ENCODE assay signal across 1 cellular context in the genomic region with DNA sequence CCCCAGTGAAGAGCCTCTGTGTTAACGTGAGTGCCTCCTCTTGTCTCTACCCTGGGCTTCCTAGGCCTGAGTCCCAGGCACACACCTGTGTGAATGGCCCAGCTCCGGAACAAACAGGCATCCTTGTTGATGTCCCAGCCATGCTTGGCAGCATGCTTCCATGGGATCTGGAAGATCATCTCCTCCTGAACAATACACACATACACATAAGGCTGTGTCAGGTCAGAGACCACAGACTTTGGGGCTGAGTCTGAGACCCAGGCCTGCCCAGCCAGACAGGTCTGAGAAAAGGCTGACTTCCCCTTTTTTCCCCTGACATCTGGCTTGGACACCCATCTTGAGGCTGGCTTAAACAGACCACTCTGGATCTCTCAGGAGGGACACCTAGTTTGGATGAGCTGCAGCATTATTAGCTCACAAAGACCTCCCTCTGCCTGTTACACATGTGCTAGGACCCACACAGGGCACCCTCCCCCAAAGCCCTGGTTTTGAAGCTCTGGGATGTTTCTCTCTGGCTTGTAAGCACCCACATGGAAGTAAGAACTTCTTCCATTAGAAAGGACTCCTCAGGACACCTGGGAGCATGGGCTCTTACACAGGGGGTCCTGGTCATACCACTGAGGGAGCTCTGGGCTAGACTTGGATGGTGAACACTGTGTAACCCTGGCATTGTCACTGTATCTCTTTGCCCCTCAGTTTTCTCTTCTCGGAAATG.
TF ChIP-seq lines count a peak whose summit lies in the region.

No MANE protein-coding gene starts in this region.

TF ChIP-seq in K562, 482 proteins besides CTCF, POLR2A, EP300 and RAD21:
- peak; percentile 98 for TF ChIP-seq SPI1 (IDR thresholded peaks at IDR 0.05; ENCODE audit: borderline replicate concordance, low read depth, low read length)
- TF ChIP-seq NFE2 (IDR thresholded peaks at IDR 0.05; ENCODE audit: low read depth): no peak
